ENCODE assay signal across 22 cellular contexts in genomic region chr14:104882991-104883660, GRCh38. TPM values are rescaled to one million over a fixed set of nuclear protein-coding genes. Genes with fewer than 3 reads are reported as not detected.
A peak's percentile ranks its signal among the peaks of the same experiment; 100 is the strongest.
DNase-seq lines count a peak whose midpoint lies in the region; ATAC-seq and TF ChIP-seq lines count a peak whose summit lies in the region.
"Had no signal": no experiment of that assay in that cellular context is flagged by ENCODE, and none has a peak within 500 bp of the region (broad histone marks: within the 10 kb centered on the region; RNA-seq: fewer than 3 reads in every experiment).

No MANE protein-coding gene starts in this region.

- peaks cover 0 to 57% (median 0%) of the 10 kb centered on the region in 11 experiments; a peak in 4 of 22 replicates for H3K36me3 ChIP-seq in BLaER1 treated with 17β-estradiol and CSF1 and Interleukin-3, amounts not matched to agents 10 nM and 100 nM
- H3K36me3 ChIP-seq in esophagus (ENCODE audit: control insufficient read depth in 2 of 2, insufficient read depth in 2 of 2, low read length in 1 of 2) = peaks cover 3 to 62% of the 10 kb centered on the region in 2 donors
- H3K36me3 ChIP-seq in lower lobe of right lung = peaks cover 58% of the 10 kb centered on the region
- H3K36me3 ChIP-seq: ovary had no signal

- DNase-seq in 8988T = peak; percentile 43
- peak; percentile 39 for DNase-seq in lower lobe of right lung
- no peak for DNase-seq in DMS 273 treated with DMSO at 0.1 percent for 48 hours (lab: John Stamatoyannopoulos, UW)
- DNase-seq in NCI-H1930 (lab: John Stamatoyannopoulos, UW) = no peak
- DNase-seq in NCI-H446 treated with DMSO at 0.1 percent for 48 hours (lab: John Stamatoyannopoulos, UW) = no peak
- DNase-seq: activated CD4-positive, alpha-beta T cell treated with anti-CD3 and anti-CD28 coated beads, Interleukin-2, amount 50 U/mL, for 1 hour; activated gamma-delta T cell; activated T-cell treated with anti-CD3 and anti-CD28 coated beads, Interleukin-2, amount 50 U/mL, for 24 hours; effector memory CD4-positive, alpha-beta T cell; GF-D8; HFFc6; IMR-90; retina had no signal

- peaks cover 0 to 91% (median 3%) of the 10 kb centered on the region in 11 experiments; a peak in 9 of 22 replicates for H4K20me1 ChIP-seq in BLaER1 treated with 17β-estradiol and CSF1 and Interleukin-3, amounts not matched to agents 10 nM and 100 nM

- no peak overlapping the region for H3K4me3 ChIP-seq in BLaER1 treated with 17β-estradiol and CSF1 and Interleukin-3, amounts not matched to agents 10 nM and 100 nM
- no peak overlapping the region for H3K4me3 ChIP-seq in esophagus (ENCODE audit: low read depth in 1 of 2, low read length in 2 of 2)
- H3K4me3 ChIP-seq in lower lobe of right lung = no peak overlapping the region
- H3K4me3 ChIP-seq: cardiac muscle cell, coronary artery, ovary, SK-N-MC, tibial nerve had no signal

- H3K27me3 ChIP-seq in BLaER1 treated with 17β-estradiol and CSF1 and Interleukin-3, amounts not matched to agents 10 nM and 100 nM = peaks cover 0 to 13% (median 6%) of the 10 kb centered on the region in 11 experiments; a peak in 12 of 22 replicates
- H3K27me3 ChIP-seq in esophagus (ENCODE audit: control insufficient read depth in 1 of 2, insufficient read depth in 2 of 2, low read length in 2 of 2) (no peaks in the 10 kb centered on the region), lower lobe of right lung (ENCODE audit: low read depth) (no peaks in the 10 kb centered on the region)
- H3K27me3 ChIP-seq: cardiac muscle cell, ovary, tibial nerve had no signal

- H3K4me1 ChIP-seq in BLaER1 treated with 17β-estradiol and CSF1 and Interleukin-3, amounts not matched to agents 10 nM and 100 nM = peaks cover 0 to 47% (median 29%) of the 10 kb centered on the region in 10 experiments; a peak in 17 of 20 replicates
- peaks cover 0 to 20% of the 10 kb centered on the region in 2 donors for H3K4me1 ChIP-seq in esophagus (ENCODE audit: control insufficient read depth in 2 of 2, insufficient read depth in 2 of 2, low read length in 1 of 2)
- H3K4me1 ChIP-seq in lower lobe of right lung = no peaks in the 10 kb centered on the region
- H3K4me1 ChIP-seq: tibial nerve had no signal

- H3K27ac ChIP-seq in BLaER1 treated with 17β-estradiol and CSF1 and Interleukin-3, amounts not matched to agents 10 nM and 100 nM = no peak overlapping the region
- H3K27ac ChIP-seq in esophagus (ENCODE audit: low read depth in 2 of 2, low read length in 1 of 2) (peak overlapping the region; percentile 43 to 63), lower lobe of right lung (no peak overlapping the region)
- H3K27ac ChIP-seq: cardiac muscle cell, coronary artery, ovary, SK-N-MC, tibial nerve had no signal

- H3K9ac ChIP-seq in BLaER1 treated with 17β-estradiol and CSF1 and Interleukin-3, amounts not matched to agents 10 nM and 100 nM = peak overlapping the region in 1 of 11 experiments; percentile 22; a peak in 1 of 22 replicates

- 86 to 89% methylated on average over 37 to 38 of the region's 38 CpGs for WGBS in esophagus, 2 donors

- intact Hi-C loops in lower lobe of right lung (cut with DNase I) = no loop called here

- H3K4me2 ChIP-seq in BLaER1 treated with 17β-estradiol and CSF1 and Interleukin-3, amounts not matched to agents 10 nM and 100 nM = peak overlapping the region in 9 of 11 experiments; percentile 41 to 77 (median 61); a peak in 18 of 22 replicates

- no peaks in the 10 kb centered on the region for H3K9me3 ChIP-seq in BLaER1 treated with 17β-estradiol and CSF1 and Interleukin-3, amounts not matched to agents 10 nM and 100 nM (replicated peaks in 1 of 11)
- H3K9me3 ChIP-seq in esophagus (ENCODE audit: control insufficient read depth in 2 of 2, insufficient read depth in 1 of 2, low read depth in 1 of 2, low read length in 1 of 2) (no peaks in the 10 kb centered on the region), lower lobe of right lung (no peaks in the 10 kb centered on the region)
- H3K9me3 ChIP-seq: ovary, tibial nerve had no signal

- no peak for ATAC-seq in lower lobe of right lung

- no peak for TF ChIP-seq CTCF in lower lobe of right lung (IDR thresholded peaks at IDR 0.05)

RNA-seq across cellular contexts. Expression of gene CEP170B, which starts 18.1 kb away (rescaled TPM):
- polyA plus RNA-seq in esophagus = 10 to 100 TPM; 19.8 to 37.5 TPM
- 24.7 TPM for total RNA-seq in lower lobe of right lung

RNA-seq across cellular contexts. Expression of gene PLD4, which starts 41.6 kb away (rescaled TPM):
- polyA plus RNA-seq in esophagus = under 1 TPM; 0.53 to 0.65 TPM
- total RNA-seq in lower lobe of right lung = 1.2 TPM
- total RNA-seq: IMR-90, LHCN-M2, NCI-H460 had no signal

Comparison
In these comparisons a context has a peak if more than half of its experiments do, and no peak if none do; other contexts are left out.
1. DNase-seq: peak in 8988T (single experiment) and lower lobe of right lung (single experiment); none in DMS 273 treated with DMSO at 0.1 percent for 48 hours (single experiment), NCI-H1930 (0 of 2) and NCI-H446 treated with DMSO at 0.1 percent for 48 hours (single experiment).
2. H3K27ac ChIP-seq: peak in esophagus (2 of 2); none in BLaER1 treated with 17β-estradiol and CSF1 and Interleukin-3, amounts not matched to agents 10 nM and 100 nM (0 of 11) and lower lobe of right lung (single experiment).